In the genomic region with DNA sequence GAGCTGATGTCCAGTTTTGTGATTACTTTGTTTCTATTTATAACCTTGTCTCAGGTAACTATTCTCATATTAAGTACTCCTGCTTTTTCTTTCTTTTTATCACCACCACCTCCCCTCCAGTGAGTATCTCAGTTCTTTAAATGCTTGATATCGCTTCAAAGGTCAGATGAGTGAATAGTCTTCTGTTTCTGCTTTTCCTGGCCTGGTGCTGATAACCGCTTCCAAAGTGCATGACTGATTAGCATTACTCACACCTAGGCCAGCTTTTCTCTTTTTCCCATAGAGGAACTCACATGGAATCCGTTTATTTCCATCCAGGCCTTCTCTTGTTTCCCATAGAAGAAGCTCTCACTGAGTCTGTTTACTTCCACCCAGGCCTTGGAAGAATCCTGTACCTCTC, we compare ENCODE assay signal across 20 cellular contexts.
"Had no signal": no experiment of that assay in that cellular context is flagged by ENCODE, and none has a peak within 500 bp of the region (broad histone marks: within the 10 kb centered on the region; RNA-seq: fewer than 3 reads in every experiment).

No MANE protein-coding gene starts in this region.

- ATAC-seq: activated CD8-positive, alpha-beta T cell treated with anti-CD3 and anti-CD28 coated beads for 36 hours; activated T-helper 17 cell treated with anti-CD3 and anti-CD28 coated beads, Interleukin-2, amount 50 U/mL, for 72 hours; body of pancreas; gastroesophageal sphincter; heart right ventricle; left ventricle myocardium superior; mucosa of descending colon had no signal

- H3K4me3 ChIP-seq: body of pancreas, gastroesophageal sphincter, heart right ventricle, mucosa of descending colon, neural progenitor cell, thyroid gland, uterus had no signal

- DNase-seq: activated CD4-positive, alpha-beta T cell treated with anti-CD3 and anti-CD28 coated beads, Interleukin-2, amount 10 ng/mL, durations not matched to agents 24 days and 14 days; activated CD8-positive, alpha-beta T cell treated with anti-CD3 and anti-CD28 coated beads for 36 hours; activated naive CD4-positive, alpha-beta T cell treated with Interleukin-2 at 50 U/mL for 16 hours; activated T-cell treated with anti-CD3 and anti-CD28 coated beads, Interleukin-2, amount 50 U/mL, for 1 hour; body of pancreas; heart right ventricle; immature natural killer cell; kidney glomerular epithelial cell; left ventricle myocardium superior; mucosa of descending colon; naive B cell; stimulated activated CD8-positive, alpha-beta memory T cell treated with anti-CD3 and anti-CD28 coated beads, Interleukin-4, amount 100 ng/mL, for 48 hours; stimulated activated naive CD4-positive, alpha-beta T cell treated with Interleukin-2 at 50 U/mL for 16 hours; thyroid gland; uterus had no signal

- H3K27ac ChIP-seq: body of pancreas, gastroesophageal sphincter, heart right ventricle, neural progenitor cell, thyroid gland, uterus had no signal

- H3K36me3 Mint-ChIP-seq: naive B cell, neural progenitor cell had no signal

- H3K9me3 Mint-ChIP-seq: activated CD4-positive, alpha-beta T cell treated with anti-CD3 and anti-CD28 coated beads, Interleukin-2, amount 10 ng/mL, durations not matched to agents 24 days and 14 days; activated CD8-positive, alpha-beta T cell treated with anti-CD3 and anti-CD28 coated beads for 36 hours; activated T-helper 17 cell treated with anti-CD3 and anti-CD28 coated beads, Interleukin-2, amount 50 U/mL, for 72 hours; immature natural killer cell; memory B cell; naive B cell; neural progenitor cell; T-helper 2 cell treated with Interferon-gamma antibody and Interleukin-4, amounts not matched to agents 5 μg/mL and 100 μg/mL, for 36 hours had no signal

- H3K27ac Mint-ChIP-seq: activated CD4-positive, alpha-beta T cell treated with anti-CD3 and anti-CD28 coated beads, Interleukin-2, amount 10 ng/mL, durations not matched to agents 24 days and 14 days; activated CD8-positive, alpha-beta T cell treated with anti-CD3 and anti-CD28 coated beads for 36 hours; activated T-helper 17 cell treated with anti-CD3 and anti-CD28 coated beads, Interleukin-2, amount 50 U/mL, for 72 hours; immature natural killer cell; memory B cell; neural progenitor cell; T-helper 2 cell treated with Interferon-gamma antibody and Interleukin-4, amounts not matched to agents 5 μg/mL and 100 μg/mL, for 36 hours had no signal

- H3K4me3 Mint-ChIP-seq: activated CD4-positive, alpha-beta T cell treated with anti-CD3 and anti-CD28 coated beads, Interleukin-2, amount 10 ng/mL, durations not matched to agents 24 days and 14 days; activated CD8-positive, alpha-beta T cell treated with anti-CD3 and anti-CD28 coated beads for 36 hours; activated T-helper 17 cell treated with anti-CD3 and anti-CD28 coated beads, Interleukin-2, amount 50 U/mL, for 72 hours; immature natural killer cell; memory B cell; neural progenitor cell; T-helper 2 cell treated with Interferon-gamma antibody and Interleukin-4, amounts not matched to agents 5 μg/mL and 100 μg/mL, for 36 hours had no signal
